In genomic region chr9:121107041-121107440, GRCh38 we compare ENCODE assay signal across 14 cellular contexts. TPM values are rescaled to one million over a fixed set of nuclear protein-coding genes. Genes with fewer than 3 reads are reported as not detected.
DNase-seq lines count a peak whose midpoint lies in the region; ATAC-seq and TF ChIP-seq lines count a peak whose summit lies in the region.
"Had no signal": no experiment of that assay in that cellular context is flagged by ENCODE, and none has a peak within 500 bp of the region (broad histone marks: within the 10 kb centered on the region; RNA-seq: fewer than 3 reads in every experiment).

No MANE protein-coding gene starts in this region.

- TF ChIP-seq CTCF in cardiac muscle cell (IDR thresholded peaks at IDR 0.05; ENCODE audit: low read depth, low read length) (peak; percentile 28), right atrium auricular region (IDR thresholded peaks at IDR 0.05) (no peak), NB4 (IDR thresholded peaks at IDR 0.05; ENCODE audit: low read depth, low read length) (peak; percentile 9), chondrocyte (IDR thresholded peaks at IDR 0.05) (peak; percentile 21), Peyer's patch (IDR thresholded peaks at IDR 0.05) (peak in 1 of 6 experiments; percentile 12)

- ATAC-seq in stimulated activated naive B cell treated with anti-CD40 and anti-IgM and Interleukin-4, amounts not matched to agents 10 μg/mL and 1 μg/mL and 100 μg/mL, for 72 hours (replicated peaks), result peak; percentile 70 to 76
- ATAC-seq in GM21390 (IDR thresholded peaks at IDR 0.05; ENCODE audit: unreplicated experiment), result no peak

- H3K36me3 ChIP-seq in cardiac muscle cell (no peaks in the 10 kb centered on the region), right atrium auricular region (no peaks in the 10 kb centered on the region), Peyer's patch (no peaks in the 10 kb centered on the region)
- H3K36me3 ChIP-seq: suprapubic skin had no signal

- H3K4me1 ChIP-seq in cardiac muscle cell (ENCODE audit: low read depth) (no peaks in the 10 kb centered on the region), right atrium auricular region (no peaks in the 10 kb centered on the region), Peyer's patch (no peaks in the 10 kb centered on the region)
- H3K4me1 ChIP-seq: suprapubic skin had no signal

- H3K27ac ChIP-seq in cardiac muscle cell (no peak overlapping the region), right atrium auricular region (no peak overlapping the region), Peyer's patch (no peak overlapping the region)
- H3K27ac ChIP-seq: epithelial cell of prostate, suprapubic skin had no signal

- peaks cover 5% of the 10 kb centered on the region for H3K9me3 Mint-ChIP-seq in chondrocyte (ENCODE audit: low read depth)
- no peaks in the 10 kb centered on the region for H3K9me3 Mint-ChIP-seq in stimulated activated naive B cell treated with anti-CD40 and anti-IgM and Interleukin-4, amounts not matched to agents 10 μg/mL and 1 μg/mL and 100 μg/mL, for 72 hours

- no peak overlapping the region for H3K4me3 Mint-ChIP-seq in chondrocyte (ENCODE audit: unreplicated experiment)
- no peak overlapping the region for H3K4me3 Mint-ChIP-seq in stimulated activated naive B cell treated with anti-CD40 and anti-IgM and Interleukin-4, amounts not matched to agents 10 μg/mL and 1 μg/mL and 100 μg/mL, for 72 hours
- H3K4me3 Mint-ChIP-seq: activated naive CD8-positive, alpha-beta T cell had no signal

- H3K36me3 Mint-ChIP-seq in chondrocyte (ENCODE audit: low read depth), result peaks cover 5% of the 10 kb centered on the region
- peaks cover 21 to 40% of the 10 kb centered on the region in 2 donors for H3K36me3 Mint-ChIP-seq in stimulated activated naive B cell treated with anti-CD40 and anti-IgM and Interleukin-4, amounts not matched to agents 10 μg/mL and 1 μg/mL and 100 μg/mL, for 72 hours

- no peaks in the 10 kb centered on the region for H3K27me3 ChIP-seq in cardiac muscle cell
- no peaks in the 10 kb centered on the region for H3K27me3 ChIP-seq in right atrium auricular region
- no peaks in the 10 kb centered on the region for H3K27me3 ChIP-seq in Peyer's patch
- H3K27me3 ChIP-seq: suprapubic skin had no signal

- peak in 1 of 2 donors; percentile 29 for DNase-seq in cardiac muscle cell (ENCODE audit: low read depth in 1 of 2, low spot score in 1 of 2)
- DNase-seq in right atrium auricular region (ENCODE audit: low spot score), result no peak
- DNase-seq in NB4 (ENCODE audit: low read depth), result peak; percentile 59
- no peak for DNase-seq in chondrocyte (ENCODE audit: low spot score)
- no peak for DNase-seq in stimulated activated naive B cell treated with anti-CD40 and anti-IgM and Interleukin-4, amounts not matched to agents 10 μg/mL and 1 μg/mL and 100 μg/mL, for 72 hours
- no peak for DNase-seq in NCI-H1930 (lab: John Stamatoyannopoulos, UW)
- DNase-seq in Peyer's patch, result no peak
- DNase-seq: mesenchymal stem cell; NCI-H1694 treated with DMSO at 0.1 percent for 48 hours; stimulated activated CD4-positive, alpha-beta T cell treated with anti-CD3 and anti-CD28 coated beads, Interleukin-12 subunit alpha, Interleukin-12 subunit beta, amount 100 ng/mL, for 4 hours had no signal

- H3K9me3 ChIP-seq in cardiac muscle cell (ENCODE audit: low read depth) (no peaks in the 10 kb centered on the region), right atrium auricular region (no peaks in the 10 kb centered on the region), Peyer's patch (no peaks in the 10 kb centered on the region)
- H3K9me3 ChIP-seq: suprapubic skin had no signal

- H3K4me3 ChIP-seq in cardiac muscle cell, result no peak overlapping the region
- H3K4me3 ChIP-seq in right atrium auricular region, result no peak overlapping the region
- H3K4me3 ChIP-seq in NB4 (ENCODE audit: low read depth, low read length), result no peak overlapping the region
- H3K4me3 ChIP-seq in Peyer's patch, result no peak overlapping the region
- H3K4me3 ChIP-seq: suprapubic skin had no signal

- no peaks in the 10 kb centered on the region for H3K27me3 Mint-ChIP-seq in chondrocyte (ENCODE audit: low read depth)
- no peaks in the 10 kb centered on the region for H3K27me3 Mint-ChIP-seq in stimulated activated naive B cell treated with anti-CD40 and anti-IgM and Interleukin-4, amounts not matched to agents 10 μg/mL and 1 μg/mL and 100 μg/mL, for 72 hours
- H3K27me3 Mint-ChIP-seq: activated naive CD8-positive, alpha-beta T cell had no signal

- no peak for TF ChIP-seq POLR2A in NB4 (IDR thresholded peaks at IDR 0.05; ENCODE audit: extremely low read depth, insufficient read length)
- no peak for TF ChIP-seq POLR2A in Peyer's patch (IDR thresholded peaks at IDR 0.05)

- H3K4me1 Mint-ChIP-seq in chondrocyte (ENCODE audit: low read depth), result no peaks in the 10 kb centered on the region
- H3K4me1 Mint-ChIP-seq in stimulated activated naive B cell treated with anti-CD40 and anti-IgM and Interleukin-4, amounts not matched to agents 10 μg/mL and 1 μg/mL and 100 μg/mL, for 72 hours, result peaks cover 9 to 23% of the 10 kb centered on the region in 2 donors

- H3K27ac Mint-ChIP-seq in chondrocyte (ENCODE audit: unreplicated experiment), result no peak overlapping the region
- no peak overlapping the region for H3K27ac Mint-ChIP-seq in stimulated activated naive B cell treated with anti-CD40 and anti-IgM and Interleukin-4, amounts not matched to agents 10 μg/mL and 1 μg/mL and 100 μg/mL, for 72 hours

RNA-seq across cellular contexts. Expression of gene CNTRL, which starts 32.3 kb away (rescaled TPM):
- 5.2 and 24.6 TPM in 2 replicates for total RNA-seq in cardiac muscle cell
- 6.3 and 21.6 TPM in 2 replicates for polyA plus RNA-seq in cardiac muscle cell
- 1 to 10 TPM; 3.3 to 6.0 TPM for total RNA-seq in right atrium auricular region
- 4.9 to 9.4 TPM (median 4.9 TPM) in 3 replicates for total RNA-seq in chondrocyte
- 100 to 1,000 TPM in 1 of 4 donors, 10 to 100 TPM in 2, 1 to 10 TPM in 1; 5.1 to 113 (median 13.7) TPM for total RNA-seq in Peyer's patch

RNA-seq across cellular contexts. Expression of gene C5, which starts 57.0 kb away (rescaled TPM):
- total RNA-seq in cardiac muscle cell (0.85 and 1.3 TPM in 2 replicates), right atrium auricular region (1 to 10 TPM in 1 of 2 donors, under 1 TPM in 1; 0.82 to 1.1 TPM), chondrocyte (3.0 to 5.1 TPM (median 3.0 TPM) in 3 replicates), Peyer's patch (1 to 10 TPM; 1.2 to 8.6 (median 2.1) TPM)
- 0.49 and 0.55 TPM in 2 replicates for polyA plus RNA-seq in cardiac muscle cell

Comparison
In these comparisons a context has a peak if more than half of its experiments do, and no peak if none do; other contexts are left out.
1. CTCF ChIP-seq: peak in cardiac muscle cell (single experiment), NB4 (single experiment) and chondrocyte (single experiment); none in right atrium auricular region (0 of 2).